Comparison of ENCODE assay signal across 8 cellular contexts in the genomic region with DNA sequence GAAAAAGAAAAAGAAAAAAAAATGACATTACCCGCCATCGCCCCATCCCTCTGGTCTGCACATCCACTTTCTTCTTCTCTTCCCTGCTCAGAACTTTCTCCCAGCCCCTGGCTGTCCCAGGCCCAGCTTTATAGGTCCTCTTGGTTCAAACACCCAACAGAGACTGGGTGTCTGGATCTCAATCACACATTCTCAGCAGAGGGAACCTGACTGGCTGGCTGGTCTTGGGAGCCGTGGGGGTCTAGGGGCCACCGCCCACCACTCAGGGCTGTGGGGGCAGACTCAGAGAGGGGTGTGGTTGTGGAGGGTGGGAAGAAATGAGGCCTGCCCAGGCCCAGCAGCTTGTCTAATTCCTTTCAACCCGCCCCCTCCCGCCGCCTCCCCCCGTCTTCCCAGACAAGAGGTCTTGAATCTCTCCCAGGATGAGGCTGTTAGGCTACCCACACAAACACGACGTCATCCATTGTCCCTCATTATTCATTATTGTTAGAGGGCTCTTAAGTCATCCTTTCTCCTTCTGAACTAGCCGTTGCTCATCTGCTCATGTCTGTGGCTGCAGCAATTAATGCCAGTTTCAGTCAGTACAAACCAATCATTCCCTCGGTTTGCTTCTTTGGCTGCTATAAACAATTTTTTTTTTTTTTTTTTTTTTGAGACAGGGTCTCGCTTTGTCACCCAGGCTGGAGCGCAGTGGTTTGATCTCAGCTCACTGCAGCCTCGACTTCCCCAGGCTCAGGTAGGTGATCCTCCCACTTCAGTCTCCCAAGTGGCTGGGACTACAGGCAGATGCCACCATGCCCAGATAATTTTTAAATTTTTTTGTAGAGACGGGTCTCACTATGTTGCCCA. TPM values are rescaled to one million over a fixed set of nuclear protein-coding genes. Genes with fewer than 3 reads are reported as not detected.
DNase-seq lines count a peak whose midpoint lies in the region; TF ChIP-seq lines count a peak whose summit lies in the region.

No MANE protein-coding gene starts in this region.

- H3K9me3 ChIP-seq in SK-N-SH (no peaks in the 10 kb centered on the region), stomach (no peaks in the 10 kb centered on the region)

- CTCF ChIA-PET in SK-N-SH (lab: Yijun Ruan, JAX), result interaction anchor here (0.8 kb wide), 1 partner anchor 13 kb away, joined by 3 read pairs; no protein-coding TSS in a partner anchor

- H3K4me1 ChIP-seq in SK-N-SH (ENCODE audit: control insufficient read depth in 1 of 2, insufficient read depth in 2 of 2, low read depth in 1 of 2, low read length in 1 of 2) (peaks cover 0 to 7% of the 10 kb centered on the region in 2 experiments; a peak in 2 of 4 replicates), stomach (peaks cover 10 to 20% (median 17%) of the 10 kb centered on the region in 4 donors)

- H3F3A ChIP-seq in SK-N-SH (replicated peaks; ENCODE audit: insufficient read depth), result peaks cover 12% of the 10 kb centered on the region

- H3K9ac ChIP-seq in SK-N-SH, result no peak overlapping the region

- intact Hi-C loops in stomach (cut with DNase I; ENCODE audit: low total_unique reads), result no loop called here

- H4K20me1 ChIP-seq in SK-N-SH (ENCODE audit: insufficient read depth), result no peaks in the 10 kb centered on the region

- DNase-seq in NCI-H510A treated with DMSO at 0.1 percent for 48 hours (lab: John Stamatoyannopoulos, UW) (peak; percentile 51), NCI-H510A (lab: John Stamatoyannopoulos, UW) (no peak), SK-N-SH (peak; percentile 46), hippocampal formation (lab: John Stamatoyannopoulos, UW) (peak; percentile 56 to 92), stomach (no peak), OCI-M2 (lab: John Stamatoyannopoulos, UW; ENCODE audit: unreplicated experiment) (no peak), NCI-H526 (lab: John Stamatoyannopoulos, UW) (no peak)
- no peak for DNase-seq in stimulated activated naive CD4-positive, alpha-beta T cell treated with Interleukin-2 at 50 U/mL for 16 hours (lab: John Stamatoyannopoulos, UW)

- H3K27ac ChIP-seq in SK-N-SH (ENCODE audit: low read depth in 2 of 2, low read length in 1 of 2) (peak overlapping the region in 1 of 2 experiments; percentile 51; a peak in 2 of 4 replicates), stomach (peak overlapping the region; percentile 61 to 78 (median 73))

- H3K4me3 ChIP-seq in SK-N-SH (ENCODE audit: low read depth in 2 of 2, low read length in 1 of 2), result no peak overlapping the region
- H3K4me3 ChIP-seq in stomach, result peak overlapping the region in 1 of 4 donors; percentile 40

- H3K79me2 ChIP-seq in SK-N-SH (ENCODE audit: insufficient read depth), result no peaks in the 10 kb centered on the region

- TF ChIP-seq CTCF in SK-N-SH (IDR thresholded peaks at IDR 0.05) (no peak), stomach (IDR thresholded peaks at IDR 0.05) (no peak)

- H3K36me3 ChIP-seq in SK-N-SH (replicated peaks in 1 of 2; ENCODE audit: control insufficient read depth in 1 of 2, insufficient read depth in 2 of 2, low read length in 1 of 2) (no peaks in the 10 kb centered on the region), stomach (no peaks in the 10 kb centered on the region)

- no peak for TF ChIP-seq RAD21 in SK-N-SH (IDR thresholded peaks at IDR 0.05; ENCODE audit: low read length)

- no peak for TF ChIP-seq POLR2A in stomach (IDR thresholded peaks at IDR 0.05)

- POLR2A ChIA-PET in SK-N-SH (lab: Yijun Ruan, JAX), result no interaction called here

- H3K27me3 ChIP-seq in SK-N-SH (ENCODE audit: insufficient read depth) (no peaks in the 10 kb centered on the region), stomach (no peaks in the 10 kb centered on the region)

- TF ChIP-seq EP300 in SK-N-SH (IDR thresholded peaks at IDR 0.05; ENCODE audit: borderline replicate concordance in 1 of 2, low read depth in 1 of 2, low read length in 1 of 2), result no peak
- no peak for TF ChIP-seq EP300 in stomach (IDR thresholded peaks at IDR 0.05)

- no peaks in the 10 kb centered on the region for H3K9me2 ChIP-seq in SK-N-SH

- H2AFZ ChIP-seq in SK-N-SH (ENCODE audit: low read depth), result peak overlapping the region; percentile 70; the same call in 1 of the 2 replicates

- no peak overlapping the region for H3K4me2 ChIP-seq in SK-N-SH

- WGBS in SK-N-SH (ENCODE audit: low lambda C conversion rate), result 59% methylated on average over 10 of the region's 16 CpGs
- 71 to 79% (median 76%) methylated on average over 13 to 16 of the region's 16 CpGs for WGBS in stomach, 5 donors

TF ChIP-seq in SK-N-SH, 30 proteins besides CTCF, POLR2A, EP300 and RAD21:
- TF ChIP-seq EZH2phosphoT487 (IDR thresholded peaks at IDR 0.05; ENCODE audit: borderline replicate concordance, low read depth) (no peak), JUND (IDR thresholded peaks at IDR 0.05) (no peak), NFIC (IDR thresholded peaks at IDR 0.05; ENCODE audit: borderline replicate concordance) (no peak), SMC3 (IDR thresholded peaks at IDR 0.05; ENCODE audit: low read depth, low read length) (no peak), MXI1 (IDR thresholded peaks at IDR 0.05; ENCODE audit: low read depth, low read length) (no peak), NRF1 (IDR thresholded peaks at IDR 0.05; ENCODE audit: low read depth, low read length) (no peak), GABPA (IDR thresholded peaks at IDR 0.05; ENCODE audit: low read depth) (no peak), TAF1 (IDR thresholded peaks at IDR 0.05; ENCODE audit: borderline replicate concordance, low read depth, low read length) (no peak), FOSL2 (IDR thresholded peaks at IDR 0.05; ENCODE audit: borderline replicate concordance, low read depth) (no peak), RXRA (IDR thresholded peaks at IDR 0.05; ENCODE audit: borderline replicate concordance, low read depth) (no peak), TCF12 (IDR thresholded peaks at IDR 0.05) (no peak), GATA2 (CRISPR knock-in tag; IDR thresholded peaks at IDR 0.05) (no peak), RCOR1 (IDR thresholded peaks at IDR 0.05; ENCODE audit: low read length) (no peak), RFX5 (IDR thresholded peaks at IDR 0.05; ENCODE audit: low read length) (no peak)
- TF ChIP-seq, protein P1, sequence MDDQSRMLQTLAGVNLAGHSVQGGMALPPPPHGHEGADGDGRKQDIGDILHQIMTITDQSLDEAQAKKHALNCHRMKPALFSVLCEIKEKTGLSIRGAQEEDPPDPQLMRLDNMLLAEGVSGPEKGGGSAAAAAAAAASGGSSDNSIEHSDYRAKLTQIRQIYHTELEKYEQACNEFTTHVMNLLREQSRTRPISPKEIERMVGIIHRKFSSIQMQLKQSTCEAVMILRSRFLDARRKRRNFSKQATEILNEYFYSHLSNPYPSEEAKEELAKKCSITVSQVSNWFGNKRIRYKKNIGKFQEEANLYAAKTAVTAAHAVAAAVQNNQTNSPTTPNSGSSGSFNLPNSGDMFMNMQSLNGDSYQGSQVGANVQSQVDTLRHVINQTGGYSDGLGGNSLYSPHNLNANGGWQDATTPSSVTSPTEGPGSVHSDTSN (IDR thresholded peaks at IDR 0.05), result no peak
- TF ChIP-seq, protein P2, sequence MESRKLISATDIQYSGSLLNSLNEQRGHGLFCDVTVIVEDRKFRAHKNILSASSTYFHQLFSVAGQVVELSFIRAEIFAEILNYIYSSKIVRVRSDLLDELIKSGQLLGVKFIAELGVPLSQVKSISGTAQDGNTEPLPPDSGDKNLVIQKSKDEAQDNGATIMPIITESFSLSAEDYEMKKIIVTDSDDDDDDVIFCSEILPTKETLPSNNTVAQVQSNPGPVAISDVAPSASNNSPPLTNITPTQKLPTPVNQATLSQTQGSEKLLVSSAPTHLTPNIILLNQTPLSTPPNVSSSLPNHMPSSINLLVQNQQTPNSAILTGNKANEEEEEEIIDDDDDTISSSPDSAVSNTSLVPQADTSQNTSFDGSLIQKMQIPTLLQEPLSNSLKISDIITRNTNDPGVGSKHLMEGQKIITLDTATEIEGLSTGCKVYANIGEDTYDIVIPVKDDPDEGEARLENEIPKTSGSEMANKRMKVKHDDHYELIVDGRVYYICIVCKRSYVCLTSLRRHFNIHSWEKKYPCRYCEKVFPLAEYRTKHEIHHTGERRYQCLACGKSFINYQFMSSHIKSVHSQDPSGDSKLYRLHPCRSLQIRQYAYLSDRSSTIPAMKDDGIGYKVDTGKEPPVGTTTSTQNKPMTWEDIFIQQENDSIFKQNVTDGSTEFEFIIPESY (IDR thresholded peaks at IDR 0.05; ENCODE audit: borderline replicate concordance, low read depth), result no peak
- TF ChIP-seq, protein P3, sequence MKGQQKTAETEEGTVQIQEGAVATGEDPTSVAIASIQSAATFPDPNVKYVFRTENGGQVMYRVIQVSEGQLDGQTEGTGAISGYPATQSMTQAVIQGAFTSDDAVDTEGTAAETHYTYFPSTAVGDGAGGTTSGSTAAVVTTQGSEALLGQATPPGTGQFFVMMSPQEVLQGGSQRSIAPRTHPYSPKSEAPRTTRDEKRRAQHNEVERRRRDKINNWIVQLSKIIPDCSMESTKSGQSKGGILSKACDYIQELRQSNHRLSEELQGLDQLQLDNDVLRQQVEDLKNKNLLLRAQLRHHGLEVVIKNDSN (IDR thresholded peaks at IDR 0.05; ENCODE audit: borderline replicate concordance, low read depth), result no peak

RNA-seq across cellular contexts. Expression of a gene that starts 40.6 kb away (rescaled TPM):
- polyA plus RNA-seq in SK-N-SH (2012; rRNA removed), result 66.4 and 84.4 TPM in 2 replicates
- polyA plus RNA-seq in SK-N-SH (2012; cell fraction: cytosol; rRNA removed), result 98.5 and 106 TPM in 2 replicates
- polyA plus RNA-seq in SK-N-SH (2012; cell fraction: nucleus; rRNA removed), result 29.1 and 46.8 TPM in 2 replicates
- 100 to 1,000 TPM in 4 of 5 donors, 10 to 100 TPM in 1; 60.0 to 372 (median 258) TPM for total RNA-seq in stomach
- polyA plus RNA-seq in stomach, result 10 to 100 TPM; 53.5 to 62.4 (median 56.2) TPM

Comparison
In these comparisons a context has a peak if more than half of its experiments do, and no peak if none do; other contexts are left out.
1. DNase-seq: peak in NCI-H510A treated with DMSO at 0.1 percent for 48 hours (single experiment), SK-N-SH (single experiment) and hippocampal formation (2 of 2); none in NCI-H510A (single experiment), stomach (single experiment), stimulated activated naive CD4-positive, alpha-beta T cell treated with Interleukin-2 at 50 U/mL for 16 hours (single experiment), OCI-M2 (single experiment) and NCI-H526 (0 of 2).